ENCODE assay signal across 29 cellular contexts in genomic region chr11:120307476-120307875, GRCh38.
"Had no signal": no experiment of that assay in that cellular context is flagged by ENCODE, and none has a peak within 500 bp of the region (broad histone marks: within the 10 kb centered on the region; RNA-seq: fewer than 3 reads in every experiment).

No MANE protein-coding gene starts in this region.

- ATAC-seq: activated CD4-positive, alpha-beta T cell treated with anti-CD3 and anti-CD28 coated beads for 36 hours; activated CD8-positive, alpha-beta memory T cell treated with anti-CD3 and anti-CD28 coated beads, Interleukin-2, amount 10 ng/mL, durations not matched to agents 7 days and 5 days; activated CD8-positive, alpha-beta T cell treated with anti-CD3 and anti-CD28 coated beads, Interleukin-2, amount 10 ng/mL, durations not matched to agents 7 days and 5 days; activated naive CD4-positive, alpha-beta T cell treated with anti-CD3 and anti-CD28 coated beads, Interleukin-2, amount 50 U/mL, for 72 hours; activated T-cell treated with anti-CD3 and anti-CD28 coated beads, Interleukin-2, amount 50 U/mL, for 72 hours; foreskin keratinocyte; gastrocnemius medialis; heart left ventricle had no signal

- H3K9me3 ChIP-seq: breast epithelium, colonic mucosa, gastrocnemius medialis, heart left ventricle had no signal

- H3K9me3 Mint-ChIP-seq: activated CD4-positive, alpha-beta memory T cell treated with anti-CD3 and anti-CD28 coated beads for 36 hours; activated CD4-positive, alpha-beta T cell treated with anti-CD3 and anti-CD28 coated beads, Interleukin-2, amount 10 ng/mL, durations not matched to agents 24 days and 14 days; activated naive CD4-positive, alpha-beta T cell treated with anti-CD3 and anti-CD28 coated beads, Interleukin-2, amount 10 ng/mL, durations not matched to agents 7 days and 5 days; activated naive CD4-positive, alpha-beta T cell treated with anti-CD3 and anti-CD28 coated beads, Interleukin-2, amount 50 U/mL, for 72 hours; activated T-cell treated with anti-CD3 and anti-CD28 coated beads, Interleukin-2, amount 50 U/mL, for 72 hours; brain had no signal

- H3K27ac ChIP-seq: cardiac muscle cell, colonic mucosa, gastrocnemius medialis, heart left ventricle had no signal

- DNase-seq: activated CD4-positive, alpha-beta memory T cell treated with anti-CD3 and anti-CD28 coated beads for 36 hours; activated CD4-positive, alpha-beta T cell treated with anti-CD3 and anti-CD28 coated beads for 36 hours; activated CD4-positive, alpha-beta T cell treated with anti-CD3 and anti-CD28 coated beads, Interleukin-2, amount 10 ng/mL, durations not matched to agents 24 days and 14 days; activated CD4-positive, CD25-positive, alpha-beta regulatory T cell; activated CD4-positive, CD25-positive, alpha-beta regulatory T cell treated with anti-CD3 and anti-CD28 coated beads, Interleukin-2, amount 50 U/mL, for 72 hours; activated CD8-positive, alpha-beta memory T cell treated with anti-CD3 and anti-CD28 coated beads, Interleukin-2, amount 10 ng/mL, durations not matched to agents 7 days and 5 days; activated CD8-positive, alpha-beta memory T cell treated with anti-CD3 and anti-CD28 coated beads, Interleukin-2, amount 50 U/mL, for 4 hours; activated CD8-positive, alpha-beta T cell treated with anti-CD3 and anti-CD28 coated beads, Interleukin-2, amount 10 ng/mL, durations not matched to agents 7 days and 5 days; activated gamma-delta T cell; activated naive CD4-positive, alpha-beta T cell; activated naive CD4-positive, alpha-beta T cell treated with anti-CD3 and anti-CD28 coated beads, Interleukin-2, amount 10 ng/mL, durations not matched to agents 7 days and 5 days; activated T-cell treated with anti-CD3 and anti-CD28 coated beads, Interleukin-2, amount 50 U/mL, for 1 hour; activated T-cell treated with anti-CD3 and anti-CD28 coated beads, Interleukin-2, amount 50 U/mL, for 72 hours; amniotic stem cell; aorta; central memory CD4-positive, alpha-beta T cell; cerebellar nuclear complex; colonic mucosa; effector CD8-positive, alpha-beta T cell; foreskin keratinocyte; gastrocnemius medialis; glutamatergic neuron; heart left ventricle; T-helper 2 cell had no signal

- H3K36me3 Mint-ChIP-seq: activated CD4-positive, alpha-beta memory T cell treated with anti-CD3 and anti-CD28 coated beads for 36 hours; activated CD8-positive, alpha-beta memory T cell treated with anti-CD3 and anti-CD28 coated beads, Interleukin-2, amount 10 ng/mL, durations not matched to agents 7 days and 5 days; activated naive CD4-positive, alpha-beta T cell treated with anti-CD3 and anti-CD28 coated beads, Interleukin-2, amount 10 ng/mL, durations not matched to agents 7 days and 5 days; activated naive CD4-positive, alpha-beta T cell treated with anti-CD3 and anti-CD28 coated beads, Interleukin-2, amount 50 U/mL, for 72 hours; brain had no signal

- H3K4me3 ChIP-seq: breast epithelium, cardiac muscle cell, colonic mucosa, gastrocnemius medialis, heart left ventricle had no signal

- H3K36me3 ChIP-seq: breast epithelium, cardiac muscle cell, colonic mucosa, gastrocnemius medialis, heart left ventricle had no signal

- FAIRE-seq: endometrium had no signal

- H3K4me1 ChIP-seq: gastrocnemius medialis had no signal

- H3K27ac Mint-ChIP-seq: activated CD4-positive, alpha-beta memory T cell treated with anti-CD3 and anti-CD28 coated beads for 36 hours; activated CD4-positive, alpha-beta T cell treated with anti-CD3 and anti-CD28 coated beads for 36 hours; activated CD4-positive, alpha-beta T cell treated with anti-CD3 and anti-CD28 coated beads, Interleukin-2, amount 10 ng/mL, durations not matched to agents 24 days and 14 days; activated CD8-positive, alpha-beta memory T cell treated with anti-CD3 and anti-CD28 coated beads, Interleukin-2, amount 10 ng/mL, durations not matched to agents 7 days and 5 days; activated CD8-positive, alpha-beta T cell treated with anti-CD3 and anti-CD28 coated beads, Interleukin-2, amount 10 ng/mL, durations not matched to agents 7 days and 5 days; activated naive CD4-positive, alpha-beta T cell treated with anti-CD3 and anti-CD28 coated beads, Interleukin-2, amount 10 ng/mL, durations not matched to agents 7 days and 5 days; activated naive CD4-positive, alpha-beta T cell treated with anti-CD3 and anti-CD28 coated beads, Interleukin-2, amount 50 U/mL, for 72 hours; activated T-cell treated with anti-CD3 and anti-CD28 coated beads, Interleukin-2, amount 50 U/mL, for 72 hours; brain had no signal

- H3K4me1 Mint-ChIP-seq: activated CD4-positive, alpha-beta T cell treated with anti-CD3 and anti-CD28 coated beads for 36 hours; activated naive CD4-positive, alpha-beta T cell treated with anti-CD3 and anti-CD28 coated beads, Interleukin-2, amount 10 ng/mL, durations not matched to agents 7 days and 5 days; brain had no signal

- H3K4me3 Mint-ChIP-seq: activated CD4-positive, alpha-beta memory T cell treated with anti-CD3 and anti-CD28 coated beads for 36 hours; activated CD4-positive, alpha-beta T cell treated with anti-CD3 and anti-CD28 coated beads for 36 hours; activated CD4-positive, alpha-beta T cell treated with anti-CD3 and anti-CD28 coated beads, Interleukin-2, amount 10 ng/mL, durations not matched to agents 24 days and 14 days; activated CD8-positive, alpha-beta memory T cell treated with anti-CD3 and anti-CD28 coated beads, Interleukin-2, amount 10 ng/mL, durations not matched to agents 7 days and 5 days; activated CD8-positive, alpha-beta T cell treated with anti-CD3 and anti-CD28 coated beads, Interleukin-2, amount 10 ng/mL, durations not matched to agents 7 days and 5 days; activated naive CD4-positive, alpha-beta T cell treated with anti-CD3 and anti-CD28 coated beads, Interleukin-2, amount 10 ng/mL, durations not matched to agents 7 days and 5 days; activated T-cell treated with anti-CD3 and anti-CD28 coated beads, Interleukin-2, amount 50 U/mL, for 72 hours; brain had no signal

- H3K27me3 ChIP-seq: breast epithelium, colonic mucosa, foreskin keratinocyte, gastrocnemius medialis had no signal
